19 cellular contexts compared by ENCODE assay signal in genomic region chr3:57968499-57968898, GRCh38.
"Had no signal": no experiment of that assay in that cellular context is flagged by ENCODE, and none has a peak within 500 bp of the region (broad histone marks: within the 10 kb centered on the region; RNA-seq: fewer than 3 reads in every experiment).

No MANE protein-coding gene starts in this region.

- DNase-seq: activated CD4-positive, alpha-beta T cell treated with anti-CD3 and anti-CD28 coated beads, Interleukin-2, amount 50 U/mL, for 1 hour; activated CD8-positive, alpha-beta memory T cell treated with anti-CD3 and anti-CD28 coated beads, Interleukin-2, amount 50 U/mL, for 4 hours; activated naive CD4-positive, alpha-beta T cell treated with anti-CD3 and anti-CD28 coated beads, Interleukin-2, amount 10 ng/mL, durations not matched to agents 7 days and 5 days; activated T-cell treated with anti-CD3 and anti-CD28 coated beads, Interleukin-2, amount 50 U/mL, for 4 hours; effector CD8-positive, alpha-beta T cell; esophagus squamous epithelium; left ventricle myocardium superior; occipital lobe; retina; stimulated activated naive CD8-positive, alpha-beta T cell treated with anti-CD3 and anti-CD28 coated beads, Interleukin-15, Interleukin-2, amounts not matched to agents 100 U/mL and 50 U/mL, for 24 hours; substantia nigra; tibial artery had no signal

- H3K4me1 ChIP-seq: ascending aorta, breast epithelium had no signal

- FAIRE-seq: endothelial cell of umbilical vein had no signal

- H3K4me3 Mint-ChIP-seq: activated naive CD4-positive, alpha-beta T cell treated with anti-CD3 and anti-CD28 coated beads, Interleukin-2, amount 10 ng/mL, durations not matched to agents 7 days and 5 days; activated T-cell treated with anti-CD3 and anti-CD28 coated beads, Interleukin-2, amount 50 U/mL, for 4 hours; dendritic cell treated with granulocyte-macrophage colony-stimulating factor and Interleukin-4, amounts not matched to agents 40 ng/mL and 50 ng/mL, for 4 days; natural killer cell treated with Interleukin-12 subunit alpha and Interleukin-12 subunit beta and Interleukin-15 and Interleukin-18, amount 100 ng/mL, for 72 hours; T-helper 1 cell treated with Interleukin-12 subunit alpha and Interleukin-12 subunit beta and Interleukin-4 antibody, amounts not matched to agents 30 μg/mL and 1 μg/mL, for 36 hours had no signal

- H3K27me3 ChIP-seq: ascending aorta, breast epithelium, esophagus squamous epithelium, tibial artery, vagina had no signal

- H3K4me3 ChIP-seq: ascending aorta, breast epithelium, esophagus squamous epithelium, tibial artery, vagina had no signal

- H3K36me3 ChIP-seq: ascending aorta, breast epithelium, esophagus squamous epithelium, tibial artery, vagina had no signal

- H3K36me3 Mint-ChIP-seq: activated naive CD4-positive, alpha-beta T cell treated with anti-CD3 and anti-CD28 coated beads, Interleukin-2, amount 10 ng/mL, durations not matched to agents 7 days and 5 days; natural killer cell treated with Interleukin-12 subunit alpha and Interleukin-12 subunit beta and Interleukin-15 and Interleukin-18, amount 100 ng/mL, for 72 hours had no signal

- H3K9me3 ChIP-seq: ascending aorta, breast epithelium, esophagus squamous epithelium, tibial artery, vagina had no signal

- H3K27ac Mint-ChIP-seq: activated naive CD4-positive, alpha-beta T cell treated with anti-CD3 and anti-CD28 coated beads, Interleukin-2, amount 10 ng/mL, durations not matched to agents 7 days and 5 days; dendritic cell treated with granulocyte-macrophage colony-stimulating factor and Interleukin-4, amounts not matched to agents 40 ng/mL and 50 ng/mL, for 4 days; natural killer cell treated with Interleukin-12 subunit alpha and Interleukin-12 subunit beta and Interleukin-15 and Interleukin-18, amount 100 ng/mL, for 72 hours; T-helper 1 cell treated with Interleukin-12 subunit alpha and Interleukin-12 subunit beta and Interleukin-4 antibody, amounts not matched to agents 30 μg/mL and 1 μg/mL, for 36 hours had no signal

- H3K9me3 Mint-ChIP-seq: activated naive CD4-positive, alpha-beta T cell treated with anti-CD3 and anti-CD28 coated beads, Interleukin-2, amount 10 ng/mL, durations not matched to agents 7 days and 5 days; activated T-cell treated with anti-CD3 and anti-CD28 coated beads, Interleukin-2, amount 50 U/mL, for 4 hours; dendritic cell treated with granulocyte-macrophage colony-stimulating factor and Interleukin-4, amounts not matched to agents 40 ng/mL and 50 ng/mL, for 4 days; natural killer cell treated with Interleukin-12 subunit alpha and Interleukin-12 subunit beta and Interleukin-15 and Interleukin-18, amount 100 ng/mL, for 72 hours; T-helper 1 cell treated with Interleukin-12 subunit alpha and Interleukin-12 subunit beta and Interleukin-4 antibody, amounts not matched to agents 30 μg/mL and 1 μg/mL, for 36 hours had no signal

- H3K27ac ChIP-seq: ascending aorta, breast epithelium, tibial artery, vagina had no signal
